ENCODE assay signal across 1 cellular context in genomic region chr16:24396350-24397271, GRCh38.
TF ChIP-seq lines count a peak whose summit lies in the region.

No MANE protein-coding gene starts in this region.

TF ChIP-seq in H1, 55 proteins besides CTCF, POLR2A, EP300 and RAD21:
- no peak for TF ChIP-seq KDM4A (IDR thresholded peaks at IDR 0.05; ENCODE audit: low read depth, low read length, severe bottlenecking)
- TF ChIP-seq CHD1 (IDR thresholded peaks at IDR 0.05; ENCODE audit: low read depth, low read length): no peak
- TF ChIP-seq SIX5 (IDR thresholded peaks at IDR 0.05; ENCODE audit: low read depth, low read length): no peak
- no peak for TF ChIP-seq FOSL1 (IDR thresholded peaks at IDR 0.05; ENCODE audit: insufficient read depth, low read depth, low read length)
- no peak for TF ChIP-seq JUN (IDR thresholded peaks at IDR 0.05; ENCODE audit: low read depth, low read length)
- TF ChIP-seq RXRA (IDR thresholded peaks at IDR 0.05; ENCODE audit: insufficient read depth, low read depth, low read length): no peak
- no peak for TF ChIP-seq CTBP2 (IDR thresholded peaks at IDR 0.05; ENCODE audit: borderline replicate concordance, insufficient read depth, insufficient read length, low read length)
- no peak for TF ChIP-seq MAFK (IDR thresholded peaks at IDR 0.05; ENCODE audit: low read depth, low read length)
- TF ChIP-seq SP2 (IDR thresholded peaks at IDR 0.05; ENCODE audit: low read length): no peak
- no peak for TF ChIP-seq RNF2 (IDR thresholded peaks at IDR 0.05; ENCODE audit: borderline replicate concordance, low read depth, low read length, missing control alignments, poor library complexity, severe bottlenecking)
- TF ChIP-seq SAP30 (IDR thresholded peaks at IDR 0.05; ENCODE audit: insufficient read depth, insufficient replicate concordance, low read length): no peak
- no peak for TF ChIP-seq SIN3A (conservative IDR thresholded peaks at IDR 0.05 in 1 of 2, IDR thresholded peaks at IDR 0.05 in 1 of 2; ENCODE audit: low read depth in 1 of 2, low read length in 2 of 2)
- TF ChIP-seq ASH2L (IDR thresholded peaks at IDR 0.05; ENCODE audit: low read length): no peak
- no peak for TF ChIP-seq SP4 (IDR thresholded peaks at IDR 0.05; ENCODE audit: low read length)
- no peak for TF ChIP-seq KDM5A (IDR thresholded peaks at IDR 0.05; ENCODE audit: low read length)
- TF ChIP-seq EZH2 (IDR thresholded peaks at IDR 0.05; ENCODE audit: low read depth, low read length, severe bottlenecking): no peak
- no peak for TF ChIP-seq RFX5 (IDR thresholded peaks at IDR 0.05; ENCODE audit: borderline replicate concordance, low read depth, low read length)
- no peak for TF ChIP-seq CEBPB (IDR thresholded peaks at IDR 0.05; ENCODE audit: low read depth, low read length)
- no peak for TF ChIP-seq TCF12 (IDR thresholded peaks at IDR 0.05; ENCODE audit: low read depth, low read length)
